Comparison of ENCODE assay signal across 22 cellular contexts in genomic region chr3:140164922-140165590, GRCh38.
DNase-seq lines count a peak whose midpoint lies in the region; ATAC-seq and TF ChIP-seq lines count a peak whose summit lies in the region.
"Had no signal": no experiment of that assay in that cellular context is flagged by ENCODE, and none has a peak within 500 bp of the region (broad histone marks: within the 10 kb centered on the region; RNA-seq: fewer than 3 reads in every experiment).

No MANE protein-coding gene starts in this region.

- DNase-seq in EH (ENCODE audit: low read depth) (peak; percentile 12), NCI-H524 (lab: John Stamatoyannopoulos, UW) (peak; percentile 81 to 97), mammary epithelial cell (peak; percentile 27), retinal pigment epithelial cell (ENCODE audit: low read depth) (peak; percentile 71)
- DNase-seq in effector memory CD4-positive, alpha-beta T cell: no peak
- DNase-seq: activated CD4-positive, alpha-beta T cell treated with anti-CD3 and anti-CD28 coated beads, Interleukin-2, amount 50 U/mL, for 48 hours; activated naive CD4-positive, alpha-beta T cell treated with anti-CD3 and anti-CD28 coated beads, Interleukin-2, amount 10 ng/mL, durations not matched to agents 7 days and 5 days; activated T-cell treated with anti-CD3 and anti-CD28 coated beads, Interleukin-2, amount 50 U/mL, for 1 hour; colonic mucosa; COR-L47; left lung; NCI-H226; right cardiac atrium; Right ventricle myocardium superior; T-cell; upper lobe of left lung had no signal

- H3K4me3 ChIP-seq in mammary epithelial cell (replicated peaks in 1 of 3; ENCODE audit: insufficient read depth in 1 of 3, low read depth in 2 of 3, low read length in 3 of 3) (no peak overlapping the region), retinal pigment epithelial cell (ENCODE audit: low read length) (no peak overlapping the region)
- no peak overlapping the region for H3K4me3 ChIP-seq in effector memory CD4-positive, alpha-beta T cell (ENCODE audit: insufficient read depth, low read depth, low read length, poor library complexity, severe bottlenecking)
- H3K4me3 ChIP-seq: ascending aorta, colonic mucosa, gastroesophageal sphincter, left lung, upper lobe of left lung had no signal

- H2AFZ ChIP-seq in mammary epithelial cell (ENCODE audit: low read depth, low read length): no peak overlapping the region

- no peaks in the 10 kb centered on the region for H3K79me2 ChIP-seq in mammary epithelial cell (ENCODE audit: insufficient read depth, low read length)

- no peaks in the 10 kb centered on the region for H3K27me3 ChIP-seq in mammary epithelial cell (ENCODE audit: insufficient read depth, low read length)
- H3K27me3 ChIP-seq in effector memory CD4-positive, alpha-beta T cell (replicated peaks; ENCODE audit: control insufficient read depth, insufficient read depth, low read length, poor library complexity, severe bottlenecking): no peaks in the 10 kb centered on the region
- H3K27me3 ChIP-seq: ascending aorta, colonic mucosa, gastroesophageal sphincter, left lung, neutrophil, upper lobe of left lung had no signal

- H3K4me1 ChIP-seq in mammary epithelial cell (ENCODE audit: insufficient read depth, low read length): peaks cover 2% of the 10 kb centered on the region
- no peaks in the 10 kb centered on the region for H3K4me1 ChIP-seq in effector memory CD4-positive, alpha-beta T cell (ENCODE audit: control insufficient read depth, insufficient read depth, low read length, poor library complexity, severe bottlenecking)
- H3K4me1 ChIP-seq: ascending aorta, colonic mucosa, gastroesophageal sphincter, left lung, upper lobe of left lung had no signal

- CTCF ChIA-PET in mammary epithelial cell (lab: Charles Lee; ENCODE audit: low non-redundant PET): no interaction called here

- intact Hi-C loops in mammary epithelial cell (cut with micrococcal nuclease): no loop called here

- in situ Hi-C loops in mammary epithelial cell (cut with MboI; ENCODE audit: low sequenced_read_pairs in 2 of 2): no loop called here

- dilution Hi-C loops in mammary epithelial cell (cut with HindIII; ENCODE audit: low sequenced_read_pairs): no loop called here

- 68% methylated on average over 6 of the region's 7 CpGs for WGBS in mammary epithelial cell (ENCODE audit: low coverage, missing lambda C conversion rate)

- H3K27ac ChIP-seq in mammary epithelial cell (ENCODE audit: insufficient read depth, low read depth, low read length): no peak overlapping the region
- no peak overlapping the region for H3K27ac ChIP-seq in effector memory CD4-positive, alpha-beta T cell (ENCODE audit: insufficient read depth, low read length, poor library complexity, severe bottlenecking)
- H3K27ac ChIP-seq: ascending aorta, colonic mucosa, gastroesophageal sphincter, left lung, neutrophil, upper lobe of left lung, VCaP had no signal

- no peak overlapping the region for H3K9ac ChIP-seq in mammary epithelial cell (ENCODE audit: insufficient read depth, low read length)

- no peaks in the 10 kb centered on the region for H3K36me3 ChIP-seq in mammary epithelial cell (ENCODE audit: insufficient read depth, low read length)
- no peaks in the 10 kb centered on the region for H3K36me3 ChIP-seq in effector memory CD4-positive, alpha-beta T cell (ENCODE audit: control insufficient read depth, insufficient read depth, low read length)
- H3K36me3 ChIP-seq: ascending aorta, colonic mucosa, gastroesophageal sphincter, left lung, neutrophil, upper lobe of left lung had no signal

- no TSS peak for BruUV-seq in mammary epithelial cell (replicated peaks; lab: Mats Ljungman, UMichigan)

- ATAC-seq in HG03565 (IDR thresholded peaks at IDR 0.05; ENCODE audit: unreplicated experiment) (no peak), HG03039 (IDR thresholded peaks at IDR 0.05; ENCODE audit: unreplicated experiment) (no peak)
- ATAC-seq: gastroesophageal sphincter, left lung, right cardiac atrium, T-cell had no signal

- H3K4me2 ChIP-seq in mammary epithelial cell (ENCODE audit: insufficient read depth, low read depth, low read length): no peak overlapping the region

- TF ChIP-seq CTCF in mammary epithelial cell (conservative IDR thresholded peaks at IDR 0.05 in 1 of 2, IDR thresholded peaks at IDR 0.05 in 1 of 2; ENCODE audit: extremely low read depth in 1 of 2, insufficient read depth in 1 of 2, low read depth in 1 of 2, low read length in 2 of 2): no peak
- no peak for TF ChIP-seq CTCF in retinal pigment epithelial cell (conservative IDR thresholded peaks at IDR 0.05; ENCODE audit: low read depth, low read length)

- no peaks in the 10 kb centered on the region for H3K9me3 ChIP-seq in mammary epithelial cell (replicated peaks; ENCODE audit: insufficient read depth, low read length)
- H3K9me3 ChIP-seq in effector memory CD4-positive, alpha-beta T cell (ENCODE audit: control insufficient read depth, low read length): no peaks in the 10 kb centered on the region
- H3K9me3 ChIP-seq: ascending aorta, colonic mucosa, gastroesophageal sphincter, neutrophil, upper lobe of left lung had no signal

- H4K20me1 ChIP-seq in mammary epithelial cell (ENCODE audit: insufficient read depth, low read length): no peaks in the 10 kb centered on the region

Comparison
In these comparisons a context has a peak if more than half of its experiments do, and no peak if none do; other contexts are left out.
1. DNase-seq: peak in EH (single experiment), NCI-H524 (2 of 2), mammary epithelial cell (single experiment) and retinal pigment epithelial cell (single experiment); none in effector memory CD4-positive, alpha-beta T cell (0 of 3).